Comparison of ENCODE assay signal across 8 cellular contexts in the genomic region with DNA sequence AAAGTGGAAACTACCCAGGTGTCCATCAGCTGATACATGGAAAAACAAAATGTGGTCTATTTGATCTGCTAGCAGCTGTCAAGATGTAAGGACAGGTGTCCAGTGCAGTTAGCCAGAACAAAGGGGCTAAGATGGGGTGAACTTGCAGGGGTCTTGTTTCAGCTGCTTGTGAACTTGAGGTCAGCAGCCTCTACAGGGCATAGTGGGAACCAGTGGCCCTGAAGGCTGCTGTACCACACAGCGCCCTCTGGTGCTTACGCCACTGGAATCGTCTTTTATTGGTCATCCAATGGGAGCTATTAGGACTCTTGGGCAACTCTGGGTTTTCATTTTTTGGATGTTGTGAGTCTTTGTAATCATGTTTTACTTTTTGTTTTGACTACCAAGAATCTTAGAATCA.
A peak's percentile ranks its signal among the peaks of the same experiment; 100 is the strongest.
DNase-seq lines count a peak whose midpoint lies in the region; ATAC-seq lines count a peak whose summit lies in the region.

No MANE protein-coding gene starts in this region.

- H3K27ac Mint-ChIP-seq in activated CD4-positive, alpha-beta T cell treated with anti-CD3 and anti-CD28 coated beads, Interleukin-2, amount 10 ng/mL, durations not matched to agents 7 days and 5 days, result no peak overlapping the region

- CTCF ChIA-PET in activated CD4-positive, alpha-beta T cell treated with anti-CD3 and anti-CD28 coated beads, Interleukin-2, amount 10 ng/mL, durations not matched to agents 7 days and 5 days (lab: Charles Lee), result interaction anchor here (0.9 to 1.9 kb wide), 5 partner anchors 9 to 134 kb away, joined by 3 to 7 read pairs (median 4); a partner anchor contains a TSS

- no peak overlapping the region for H3K4me3 Mint-ChIP-seq in activated CD4-positive, alpha-beta T cell treated with anti-CD3 and anti-CD28 coated beads, Interleukin-2, amount 10 ng/mL, durations not matched to agents 7 days and 5 days

- no peaks in the 10 kb centered on the region for H3K27me3 Mint-ChIP-seq in activated CD4-positive, alpha-beta T cell treated with anti-CD3 and anti-CD28 coated beads, Interleukin-2, amount 10 ng/mL, durations not matched to agents 7 days and 5 days

- no peaks in the 10 kb centered on the region for H3K36me3 Mint-ChIP-seq in activated CD4-positive, alpha-beta T cell treated with anti-CD3 and anti-CD28 coated beads, Interleukin-2, amount 10 ng/mL, durations not matched to agents 7 days and 5 days (ENCODE audit: low read depth)

- peaks cover 14% of the 10 kb centered on the region for H3K4me1 Mint-ChIP-seq in activated CD4-positive, alpha-beta T cell treated with anti-CD3 and anti-CD28 coated beads, Interleukin-2, amount 10 ng/mL, durations not matched to agents 7 days and 5 days

- no peaks in the 10 kb centered on the region for H3K9me3 Mint-ChIP-seq in activated CD4-positive, alpha-beta T cell treated with anti-CD3 and anti-CD28 coated beads, Interleukin-2, amount 10 ng/mL, durations not matched to agents 7 days and 5 days

- POLR2A ChIA-PET in activated CD4-positive, alpha-beta T cell treated with anti-CD3 and anti-CD28 coated beads, Interleukin-2, amount 10 ng/mL, durations not matched to agents 7 days and 5 days (lab: Charles Lee), result no interaction called here

- no peak for ATAC-seq in GM18868 (IDR thresholded peaks at IDR 0.05; ENCODE audit: unreplicated experiment)
- ATAC-seq in HG02884 (IDR thresholded peaks at IDR 0.05; ENCODE audit: unreplicated experiment), result no peak
- no peak for ATAC-seq in HG03097 (IDR thresholded peaks at IDR 0.05; ENCODE audit: low FRiP score, unreplicated experiment)

- DNase-seq in CD1c-positive myeloid dendritic cell (ENCODE audit: extremely low spot score) (peak; percentile 88), HuH-7 (ENCODE audit: low spot score) (peak; percentile 86), iPS DF 19.7 (ENCODE audit: low read depth, low spot score) (peak; percentile 60), NCI-H2171 (lab: John Stamatoyannopoulos, UW) (no peak)
- peak; percentile 22 for DNase-seq in activated CD4-positive, alpha-beta T cell treated with anti-CD3 and anti-CD28 coated beads, Interleukin-2, amount 10 ng/mL, durations not matched to agents 7 days and 5 days
